34 cellular contexts compared by ENCODE assay signal in genomic region chrX:5958523-5958922, GRCh38.
"Had no signal": no experiment of that assay in that cellular context is flagged by ENCODE, and none has a peak within 500 bp of the region (broad histone marks: within the 10 kb centered on the region; RNA-seq: fewer than 3 reads in every experiment).

No MANE protein-coding gene starts in this region.

- H3K4me1 ChIP-seq: Peyer's patch, SJSA1 had no signal

- ATAC-seq: activated CD8-positive, alpha-beta memory T cell treated with anti-CD3 and anti-CD28 coated beads, Interleukin-2, amount 10 ng/mL, durations not matched to agents 7 days and 5 days; activated naive CD8-positive, alpha-beta T cell treated with anti-CD3 and anti-CD28 coated beads, Interleukin-2, amount 50 U/mL, for 24 hours; PC-3 had no signal

- FAIRE-seq: bronchial epithelial cell had no signal

- H3K36me3 ChIP-seq: Peyer's patch, SJSA1 had no signal

- H3K27me3 ChIP-seq: Peyer's patch, SJSA1 had no signal

- H3K9me3 ChIP-seq: Peyer's patch, SJSA1 had no signal

- DNase-seq: activated B cell treated with CpG ODN at 0.5 μM for 24 hours; activated CD4-positive, alpha-beta memory T cell treated with anti-CD3 and anti-CD28 coated beads, Interleukin-2, amount 10 ng/mL, durations not matched to agents 7 days and 5 days; activated CD4-positive, alpha-beta T cell treated with anti-CD3 and anti-CD28 coated beads for 4 hours; activated CD4-positive, alpha-beta T cell treated with anti-CD3 and anti-CD28 coated beads, Interleukin-2, amount 50 U/mL, for 1 hour; activated CD4-positive, CD25-positive, alpha-beta regulatory T cell treated with anti-CD3 and anti-CD28 coated beads, Interleukin-2, amount 50 U/mL, for 72 hours; activated CD8-positive, alpha-beta memory T cell treated with anti-CD3 and anti-CD28 coated beads for 24 hours; activated CD8-positive, alpha-beta memory T cell treated with anti-CD3 and anti-CD28 coated beads, Interleukin-2, amount 10 ng/mL, durations not matched to agents 7 days and 5 days; activated CD8-positive, alpha-beta memory T cell treated with anti-CD3 and anti-CD28 coated beads, Interleukin-2, amount 50 U/mL, for 48 hours; activated effector memory CD4-positive, alpha-beta T cell treated with Interleukin-2 at 50 U/mL for 16 hours; activated naive CD4-positive, alpha-beta T cell treated with anti-CD3 and anti-CD28 coated beads, Interleukin-2, amount 10 ng/mL, durations not matched to agents 7 days and 5 days; activated naive CD8-positive, alpha-beta T cell treated with anti-CD3 and anti-CD28 coated beads, Interleukin-2, amount 50 U/mL, for 24 hours; activated T-cell treated with anti-CD3 and anti-CD28 coated beads, Interleukin-2, amount 50 U/mL, for 48 hours; anterior cingulate cortex; caudate nucleus; cerebellar nuclear complex; NCI-H1105; NCI-H1417 treated with DMSO at 0.1 percent for 48 hours; NCI-H187 treated with DMSO at 0.1 percent for 48 hours; NCI-H2081; NCI-H2171 treated with DMSO at 0.1 percent for 48 hours; NCI-H2227 treated with DMSO at 0.1 percent for 48 hours; NCI-H446; NCI-H510A treated with DMSO at 0.1 percent for 48 hours; PC-3; Peyer's patch; RPMI8226; SHP77 treated with DMSO at 0.1 percent for 48 hours; SW 1271; T-helper 1 cell; T-helper 2 cell; T-helper 9 cell had no signal

- H3K4me3 ChIP-seq: Peyer's patch, SJSA1 had no signal

- H3K27ac ChIP-seq: Peyer's patch, SJSA1, VCaP had no signal
